1 cellular context compared by ENCODE assay signal in the genomic region with DNA sequence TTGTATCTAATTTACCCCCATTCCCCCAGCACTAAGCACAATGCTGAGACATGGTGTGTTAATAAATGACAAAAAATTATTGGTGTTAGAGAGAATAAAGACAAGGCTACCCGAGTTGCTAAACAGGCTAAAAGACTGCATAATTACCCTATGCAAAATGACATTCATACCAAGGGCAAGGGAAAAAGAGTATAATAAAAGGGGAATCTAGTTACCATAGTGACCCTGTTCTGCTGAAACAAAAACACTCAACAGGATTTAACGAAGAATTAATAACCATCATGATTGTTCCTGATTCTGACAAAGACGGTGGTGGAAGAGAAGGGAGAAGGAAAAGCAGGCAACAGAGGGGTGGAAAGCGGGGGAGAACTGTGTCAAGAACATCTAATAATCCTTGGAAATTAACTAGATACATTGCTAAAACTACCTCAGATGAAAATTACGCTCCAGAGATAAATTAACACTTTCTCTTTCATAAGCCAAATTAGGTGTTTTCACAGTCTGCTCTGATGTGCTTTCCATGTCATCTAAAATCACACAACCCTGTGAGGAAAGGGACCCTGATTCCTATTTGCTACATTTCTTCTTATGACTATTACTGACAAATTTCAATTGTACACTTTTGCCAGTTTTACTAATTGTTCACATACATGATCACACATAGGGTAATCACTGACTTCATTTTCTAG.
TF ChIP-seq lines count a peak whose summit lies in the region.

No MANE protein-coding gene starts in this region.

TF ChIP-seq in WTC11, 78 proteins besides CTCF, POLR2A, EP300 and RAD21 (continued from another document):
- TF ChIP-seq, protein P1, sequence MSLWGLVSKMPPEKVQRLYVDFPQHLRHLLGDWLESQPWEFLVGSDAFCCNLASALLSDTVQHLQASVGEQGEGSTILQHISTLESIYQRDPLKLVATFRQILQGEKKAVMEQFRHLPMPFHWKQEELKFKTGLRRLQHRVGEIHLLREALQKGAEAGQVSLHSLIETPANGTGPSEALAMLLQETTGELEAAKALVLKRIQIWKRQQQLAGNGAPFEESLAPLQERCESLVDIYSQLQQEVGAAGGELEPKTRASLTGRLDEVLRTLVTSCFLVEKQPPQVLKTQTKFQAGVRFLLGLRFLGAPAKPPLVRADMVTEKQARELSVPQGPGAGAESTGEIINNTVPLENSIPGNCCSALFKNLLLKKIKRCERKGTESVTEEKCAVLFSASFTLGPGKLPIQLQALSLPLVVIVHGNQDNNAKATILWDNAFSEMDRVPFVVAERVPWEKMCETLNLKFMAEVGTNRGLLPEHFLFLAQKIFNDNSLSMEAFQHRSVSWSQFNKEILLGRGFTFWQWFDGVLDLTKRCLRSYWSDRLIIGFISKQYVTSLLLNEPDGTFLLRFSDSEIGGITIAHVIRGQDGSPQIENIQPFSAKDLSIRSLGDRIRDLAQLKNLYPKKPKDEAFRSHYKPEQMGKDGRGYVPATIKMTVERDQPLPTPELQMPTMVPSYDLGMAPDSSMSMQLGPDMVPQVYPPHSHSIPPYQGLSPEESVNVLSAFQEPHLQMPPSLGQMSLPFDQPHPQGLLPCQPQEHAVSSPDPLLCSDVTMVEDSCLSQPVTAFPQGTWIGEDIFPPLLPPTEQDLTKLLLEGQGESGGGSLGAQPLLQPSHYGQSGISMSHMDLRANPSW (CRISPR knock-in tag; conservative IDR thresholded peaks at IDR 0.05; ENCODE audit: low read depth): no peak
- TF ChIP-seq, protein P2, sequence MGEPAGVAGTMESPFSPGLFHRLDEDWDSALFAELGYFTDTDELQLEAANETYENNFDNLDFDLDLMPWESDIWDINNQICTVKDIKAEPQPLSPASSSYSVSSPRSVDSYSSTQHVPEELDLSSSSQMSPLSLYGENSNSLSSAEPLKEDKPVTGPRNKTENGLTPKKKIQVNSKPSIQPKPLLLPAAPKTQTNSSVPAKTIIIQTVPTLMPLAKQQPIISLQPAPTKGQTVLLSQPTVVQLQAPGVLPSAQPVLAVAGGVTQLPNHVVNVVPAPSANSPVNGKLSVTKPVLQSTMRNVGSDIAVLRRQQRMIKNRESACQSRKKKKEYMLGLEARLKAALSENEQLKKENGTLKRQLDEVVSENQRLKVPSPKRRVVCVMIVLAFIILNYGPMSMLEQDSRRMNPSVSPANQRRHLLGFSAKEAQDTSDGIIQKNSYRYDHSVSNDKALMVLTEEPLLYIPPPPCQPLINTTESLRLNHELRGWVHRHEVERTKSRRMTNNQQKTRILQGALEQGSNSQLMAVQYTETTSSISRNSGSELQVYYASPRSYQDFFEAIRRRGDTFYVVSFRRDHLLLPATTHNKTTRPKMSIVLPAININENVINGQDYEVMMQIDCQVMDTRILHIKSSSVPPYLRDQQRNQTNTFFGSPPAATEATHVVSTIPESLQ (CRISPR knock-in tag; IDR thresholded peaks at IDR 0.05): no peak
- TF ChIP-seq ZNF138 (CRISPR knock-in tag; conservative IDR thresholded peaks at IDR 0.05) (no peak), TCF7 (CRISPR knock-in tag; IDR thresholded peaks at IDR 0.05; ENCODE audit: low read depth) (no peak), TP53 (CRISPR knock-in tag; IDR thresholded peaks at IDR 0.05) (no peak)
- TF ChIP-seq, protein P3, sequence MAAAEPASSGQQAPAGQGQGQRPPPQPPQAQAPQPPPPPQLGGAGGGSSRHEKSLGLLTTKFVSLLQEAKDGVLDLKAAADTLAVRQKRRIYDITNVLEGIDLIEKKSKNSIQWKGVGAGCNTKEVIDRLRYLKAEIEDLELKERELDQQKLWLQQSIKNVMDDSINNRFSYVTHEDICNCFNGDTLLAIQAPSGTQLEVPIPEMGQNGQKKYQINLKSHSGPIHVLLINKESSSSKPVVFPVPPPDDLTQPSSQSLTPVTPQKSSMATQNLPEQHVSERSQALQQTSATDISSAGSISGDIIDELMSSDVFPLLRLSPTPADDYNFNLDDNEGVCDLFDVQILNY (CRISPR knock-in tag; IDR thresholded peaks at IDR 0.05): no peak
- TF ChIP-seq, protein P4, sequence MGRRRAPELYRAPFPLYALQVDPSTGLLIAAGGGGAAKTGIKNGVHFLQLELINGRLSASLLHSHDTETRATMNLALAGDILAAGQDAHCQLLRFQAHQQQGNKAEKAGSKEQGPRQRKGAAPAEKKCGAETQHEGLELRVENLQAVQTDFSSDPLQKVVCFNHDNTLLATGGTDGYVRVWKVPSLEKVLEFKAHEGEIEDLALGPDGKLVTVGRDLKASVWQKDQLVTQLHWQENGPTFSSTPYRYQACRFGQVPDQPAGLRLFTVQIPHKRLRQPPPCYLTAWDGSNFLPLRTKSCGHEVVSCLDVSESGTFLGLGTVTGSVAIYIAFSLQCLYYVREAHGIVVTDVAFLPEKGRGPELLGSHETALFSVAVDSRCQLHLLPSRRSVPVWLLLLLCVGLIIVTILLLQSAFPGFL (CRISPR knock-in tag; IDR thresholded peaks at IDR 0.05; ENCODE audit: borderline replicate concordance): no peak
- TF ChIP-seq, protein P5, sequence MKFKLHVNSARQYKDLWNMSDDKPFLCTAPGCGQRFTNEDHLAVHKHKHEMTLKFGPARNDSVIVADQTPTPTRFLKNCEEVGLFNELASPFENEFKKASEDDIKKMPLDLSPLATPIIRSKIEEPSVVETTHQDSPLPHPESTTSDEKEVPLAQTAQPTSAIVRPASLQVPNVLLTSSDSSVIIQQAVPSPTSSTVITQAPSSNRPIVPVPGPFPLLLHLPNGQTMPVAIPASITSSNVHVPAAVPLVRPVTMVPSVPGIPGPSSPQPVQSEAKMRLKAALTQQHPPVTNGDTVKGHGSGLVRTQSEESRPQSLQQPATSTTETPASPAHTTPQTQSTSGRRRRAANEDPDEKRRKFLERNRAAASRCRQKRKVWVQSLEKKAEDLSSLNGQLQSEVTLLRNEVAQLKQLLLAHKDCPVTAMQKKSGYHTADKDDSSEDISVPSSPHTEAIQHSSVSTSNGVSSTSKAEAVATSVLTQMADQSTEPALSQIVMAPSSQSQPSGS (CRISPR knock-in tag; IDR thresholded peaks at IDR 0.05; ENCODE audit: borderline replicate concordance, low read depth): no peak
- TF ChIP-seq, protein P6, sequence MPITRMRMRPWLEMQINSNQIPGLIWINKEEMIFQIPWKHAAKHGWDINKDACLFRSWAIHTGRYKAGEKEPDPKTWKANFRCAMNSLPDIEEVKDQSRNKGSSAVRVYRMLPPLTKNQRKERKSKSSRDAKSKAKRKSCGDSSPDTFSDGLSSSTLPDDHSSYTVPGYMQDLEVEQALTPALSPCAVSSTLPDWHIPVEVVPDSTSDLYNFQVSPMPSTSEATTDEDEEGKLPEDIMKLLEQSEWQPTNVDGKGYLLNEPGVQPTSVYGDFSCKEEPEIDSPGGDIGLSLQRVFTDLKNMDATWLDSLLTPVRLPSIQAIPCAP (CRISPR knock-in tag; IDR thresholded peaks at IDR 0.05): no peak
